Comparison of ENCODE assay signal across 23 cellular contexts in genomic region chr9:99572529-99572928, GRCh38.
A peak's percentile ranks its signal among the peaks of the same experiment; 100 is the strongest.
DNase-seq lines count a peak whose midpoint lies in the region; ATAC-seq and TF ChIP-seq lines count a peak whose summit lies in the region.
"Had no signal": no experiment of that assay in that cellular context is flagged by ENCODE, and none has a peak within 500 bp of the region (broad histone marks: within the 10 kb centered on the region; RNA-seq: fewer than 3 reads in every experiment).

No MANE protein-coding gene starts in this region.

- no peaks in the 10 kb centered on the region for H3K27me3 Mint-ChIP-seq in stimulated activated memory B cell treated with anti-CD40 and anti-IgM and Interleukin-4, amounts not matched to agents 10 μg/mL and 1 μg/mL and 100 μg/mL, for 72 hours

- H3K36me3 ChIP-seq in esophagus muscularis mucosa (no peaks in the 10 kb centered on the region), rectal smooth muscle tissue (ENCODE audit: control insufficient read depth, insufficient read depth, low read length) (no peaks in the 10 kb centered on the region), HAP-1 (replicated peaks) (no peaks in the 10 kb centered on the region)
- H3K36me3 ChIP-seq: BE2C, BLaER1 had no signal

- H3K27me3 ChIP-seq in esophagus muscularis mucosa = no peaks in the 10 kb centered on the region
- no peaks in the 10 kb centered on the region for H3K27me3 ChIP-seq in rectal smooth muscle tissue (ENCODE audit: control insufficient read depth, insufficient read depth, low read length)
- H3K27me3 ChIP-seq in HAP-1 (ENCODE audit: low read depth) = no peaks in the 10 kb centered on the region
- H3K27me3 ChIP-seq: BE2C, BLaER1 had no signal

- in situ Hi-C loops in HAP-1 (cut with MboI; ENCODE audit: low sequenced_read_pairs) = no loop called here

- intact Hi-C loops in esophagus muscularis mucosa (cut with DNase I) = no loop called here

- H3K27ac Mint-ChIP-seq in stimulated activated memory B cell treated with anti-CD40 and anti-IgM and Interleukin-4, amounts not matched to agents 10 μg/mL and 1 μg/mL and 100 μg/mL, for 72 hours = peak overlapping the region; percentile 46
- H3K27ac Mint-ChIP-seq: CD4-positive, alpha-beta memory T cell; CD4-positive, CD25-positive, alpha-beta regulatory T cell; CD8-positive, alpha-beta memory T cell had no signal

- no peak for TF ChIP-seq POLR2A in esophagus muscularis mucosa (IDR thresholded peaks at IDR 0.05; ENCODE audit: low read depth)

- peak; percentile 80 for DNase-seq in esophagus muscularis mucosa (ENCODE audit: extremely low spot score)
- no peak for DNase-seq in HAP-1 (ENCODE audit: low spot score in 2 of 2)
- DNase-seq: 8988T; ACHN; BE2C; CD4-positive, alpha-beta memory T cell; CD4-positive, CD25-positive, alpha-beta regulatory T cell; CD8-positive, alpha-beta memory T cell; COR-L47; DMS 273 treated with DMSO at 0.1 percent for 48 hours; DMS153; DMS53; DMS79; DND-41; EL; GDM1 had no signal

- no peak for TF ChIP-seq CTCF in esophagus muscularis mucosa (IDR thresholded peaks at IDR 0.05)

- no peak overlapping the region for H3K9ac ChIP-seq in rectal smooth muscle tissue (ENCODE audit: low read length)
- H3K9ac ChIP-seq: BLaER1 had no signal

- H3K4me1 Mint-ChIP-seq in stimulated activated memory B cell treated with anti-CD40 and anti-IgM and Interleukin-4, amounts not matched to agents 10 μg/mL and 1 μg/mL and 100 μg/mL, for 72 hours = peaks cover 53% of the 10 kb centered on the region
- H3K4me1 Mint-ChIP-seq: CD4-positive, alpha-beta memory T cell; CD8-positive, alpha-beta memory T cell had no signal

- WGBS in esophagus muscularis mucosa = 49% methylated on average over 4 of the region's 4 CpGs

- H3K36me3 Mint-ChIP-seq in stimulated activated memory B cell treated with anti-CD40 and anti-IgM and Interleukin-4, amounts not matched to agents 10 μg/mL and 1 μg/mL and 100 μg/mL, for 72 hours = no peaks in the 10 kb centered on the region
- H3K36me3 Mint-ChIP-seq: CD14-positive monocyte; CD4-positive, alpha-beta memory T cell; CD4-positive, CD25-positive, alpha-beta regulatory T cell; CD8-positive, alpha-beta memory T cell had no signal

- H3K27ac ChIP-seq in esophagus muscularis mucosa (replicated peaks in 1 of 4) (no peak overlapping the region), rectal smooth muscle tissue (ENCODE audit: low read depth, low read length) (peak overlapping the region; percentile 74)
- H3K27ac ChIP-seq: BLaER1 had no signal

- H3K4me3 ChIP-seq in esophagus muscularis mucosa (no peak overlapping the region), rectal smooth muscle tissue (ENCODE audit: low read length) (no peak overlapping the region), HAP-1 (no peak overlapping the region)
- H3K4me3 ChIP-seq: BLaER1, GM12878 had no signal

- no peak for TF ChIP-seq EP300 in esophagus muscularis mucosa (IDR thresholded peaks at IDR 0.05)

- H3K9me3 ChIP-seq in esophagus muscularis mucosa (no peaks in the 10 kb centered on the region), HAP-1 (no peaks in the 10 kb centered on the region)
- H3K9me3 ChIP-seq: BE2C, BLaER1 had no signal

- H3K9me3 Mint-ChIP-seq in stimulated activated memory B cell treated with anti-CD40 and anti-IgM and Interleukin-4, amounts not matched to agents 10 μg/mL and 1 μg/mL and 100 μg/mL, for 72 hours = no peaks in the 10 kb centered on the region
- H3K9me3 Mint-ChIP-seq: CD4-positive, alpha-beta memory T cell; CD4-positive, CD25-positive, alpha-beta regulatory T cell; CD8-positive, alpha-beta memory T cell had no signal

- no peak overlapping the region for H3K4me3 Mint-ChIP-seq in stimulated activated memory B cell treated with anti-CD40 and anti-IgM and Interleukin-4, amounts not matched to agents 10 μg/mL and 1 μg/mL and 100 μg/mL, for 72 hours
- H3K4me3 Mint-ChIP-seq: CD14-positive monocyte; CD4-positive, alpha-beta memory T cell; CD4-positive, CD25-positive, alpha-beta regulatory T cell; CD8-positive, alpha-beta memory T cell had no signal

- H3K4me1 ChIP-seq in esophagus muscularis mucosa (peaks cover 0 to 11% (median 5%) of the 10 kb centered on the region in 4 donors), rectal smooth muscle tissue (ENCODE audit: control insufficient read depth, insufficient read depth, low read length) (peaks cover 15% of the 10 kb centered on the region), HAP-1 (no peaks in the 10 kb centered on the region)
- H3K4me1 ChIP-seq: BE2C, BLaER1 had no signal

- ATAC-seq in stimulated activated memory B cell treated with anti-CD40 and anti-IgM and Interleukin-4, amounts not matched to agents 10 μg/mL and 1 μg/mL and 100 μg/mL, for 72 hours = no peak
- ATAC-seq in GM19455 (IDR thresholded peaks at IDR 0.05; ENCODE audit: unreplicated experiment) (no peak), GM19324 (IDR thresholded peaks at IDR 0.05; ENCODE audit: low FRiP score, unreplicated experiment) (no peak)
- ATAC-seq: GM12878 had no signal
